In the genomic region with DNA sequence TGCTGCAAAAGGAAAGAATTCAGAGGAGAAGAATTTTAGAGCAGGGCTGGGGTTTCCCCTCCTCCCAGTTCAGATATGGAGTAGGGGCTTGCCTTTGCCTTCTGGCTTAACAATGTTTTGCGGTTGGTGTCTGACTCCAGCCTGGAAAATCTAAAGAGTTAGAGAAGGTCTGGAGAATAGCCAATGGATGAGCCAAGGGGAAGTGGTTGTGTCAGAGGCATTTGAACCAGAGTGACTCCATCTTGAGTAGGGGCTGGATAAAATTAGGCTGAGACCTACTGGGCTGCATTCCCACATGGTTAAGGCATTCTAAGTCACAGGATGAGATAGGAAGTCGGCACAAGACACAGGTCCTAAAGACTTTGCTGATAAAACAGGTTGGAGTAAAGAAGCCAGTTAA, we compare ENCODE assay signal across 28 cellular contexts.
DNase-seq lines count a peak whose midpoint lies in the region; ATAC-seq, FAIRE-seq and TF ChIP-seq lines count a peak whose summit lies in the region.
"Had no signal": no experiment of that assay in that cellular context is flagged by ENCODE, and none has a peak within 500 bp of the region (broad histone marks: within the 10 kb centered on the region; RNA-seq: fewer than 3 reads in every experiment).

No MANE protein-coding gene starts in this region.

- no TSS peak for BruUV-seq in K562 (replicated peaks; lab: Mats Ljungman, UMichigan)

- TF ChIP-seq EP300 in K562 (IDR thresholded peaks at IDR 0.05; ENCODE audit: low read length) = no peak

- TF ChIP-seq POLR2A in K562 (conservative IDR thresholded peaks at IDR 0.05) = no peak

- no peaks in the 10 kb centered on the region for H3K27me3 Mint-ChIP-seq in neural crest cell (ENCODE audit: low read depth)

- in situ Hi-C loops in K562 (cut with MboI) = no loop called here

- FAIRE-seq in K562 (lab: Jason Lieb, UNC) = no peak
- FAIRE-seq: GM12892, HTR-8/SVneo had no signal

- peak overlapping the region; percentile 45 for H3K27ac Mint-ChIP-seq in neural crest cell (ENCODE audit: unreplicated experiment)
- H3K27ac Mint-ChIP-seq: CD4-positive, alpha-beta T cell; H9 had no signal

- CTCF ChIA-PET in K562 (lab: Yijun Ruan, JAX; ENCODE audit: low intra/inter-chr PET ratio) = no interaction called here

- H3K79me2 ChIP-seq in K562 (ENCODE audit: control insufficient read depth, insufficient read depth, low read length) = no peaks in the 10 kb centered on the region

- H2AFZ ChIP-seq in K562 (ENCODE audit: low read depth, low read length) = no peak overlapping the region
- H2AFZ ChIP-seq: GM23248 had no signal

- no peaks in the 10 kb centered on the region for H3K4me1 ChIP-seq in K562 (replicated peaks in 1 of 2; ENCODE audit: control insufficient read depth in 2 of 2, insufficient read depth in 2 of 2, low read length in 2 of 2)
- H3K4me1 ChIP-seq: BLaER1 treated with 17β-estradiol and CSF1 and Interleukin-3, amounts not matched to agents 10 nM and 100 nM had no signal

- POLR2A ChIA-PET in K562 (lab: Yijun Ruan, JAX) = no interaction called here

- H3K27ac ChIP-seq in K562 (ENCODE audit: extremely low read depth, low read depth, low read length) = no peak overlapping the region
- H3K27ac ChIP-seq: BLaER1 treated with 17β-estradiol and CSF1 and Interleukin-3, amounts not matched to agents 10 nM and 100 nM; GM23248 had no signal

- peaks cover under 1% of the 10 kb centered on the region for H3K4me1 Mint-ChIP-seq in neural crest cell
- H3K4me1 Mint-ChIP-seq: H9 had no signal

- H3K9me1 ChIP-seq in K562 (ENCODE audit: control insufficient read depth, insufficient read depth, low read length) = no peaks in the 10 kb centered on the region

- H3K9ac ChIP-seq in K562 (ENCODE audit: insufficient read depth in 1 of 2, low read depth in 2 of 2, low read length in 2 of 2) = no peak overlapping the region
- H3K9ac ChIP-seq: BLaER1 treated with 17β-estradiol and CSF1 and Interleukin-3, amounts not matched to agents 10 nM and 100 nM; GM23248 had no signal

- no peak for TF ChIP-seq RAD21 in K562 (CRISPR knock-in tag; conservative IDR thresholded peaks at IDR 0.05 in 1 of 2, IDR thresholded peaks at IDR 0.05 in 1 of 2)

- no peak overlapping the region for H3K4me2 ChIP-seq in K562 (ENCODE audit: insufficient read depth, low read length)

- no peak overlapping the region for H3K4me3 ChIP-seq in K562
- H3K4me3 ChIP-seq: BLaER1 treated with 17β-estradiol and CSF1 and Interleukin-3, amounts not matched to agents 10 nM and 100 nM; GM23248 had no signal

- H3K36me3 Mint-ChIP-seq in neural crest cell (ENCODE audit: low read depth) = no peaks in the 10 kb centered on the region

- no peak overlapping the region for H3K4me3 Mint-ChIP-seq in neural crest cell
- H3K4me3 Mint-ChIP-seq: CD4-positive, alpha-beta T cell; H9 had no signal

- no peaks in the 10 kb centered on the region for H3K36me3 ChIP-seq in K562 (ENCODE audit: control insufficient read depth, insufficient read depth, low read length)
- H3K36me3 ChIP-seq: BLaER1 treated with 17β-estradiol and CSF1 and Interleukin-3, amounts not matched to agents 10 nM and 100 nM had no signal

- TF ChIP-seq CTCF in K562 (IDR thresholded peaks at IDR 0.05 in 2 of 3, conservative IDR thresholded peaks at IDR 0.05 in 1 of 3; ENCODE audit: insufficient read depth in 2 of 3, low read depth in 1 of 3, low read length in 3 of 3) (no peak), neural crest cell (conservative IDR thresholded peaks at IDR 0.05) (no peak), omental fat pad (IDR thresholded peaks at IDR 0.05) (no peak)

- peaks cover 5% of the 10 kb centered on the region for H3K9me3 Mint-ChIP-seq in neural crest cell
- H3K9me3 Mint-ChIP-seq: CD4-positive, alpha-beta T cell; H9 had no signal

- no peak for ATAC-seq in K562
- no peak for ATAC-seq in omental fat pad (ENCODE audit: low FRiP score)
- ATAC-seq in GM19455 (IDR thresholded peaks at IDR 0.05; ENCODE audit: unreplicated experiment) = no peak
- ATAC-seq: Panc1 had no signal

- no peaks in the 10 kb centered on the region for H4K20me1 ChIP-seq in K562 (replicated peaks; ENCODE audit: control insufficient read depth, insufficient read depth, low read length)
- H4K20me1 ChIP-seq: BLaER1 treated with 17β-estradiol and CSF1 and Interleukin-3, amounts not matched to agents 10 nM and 100 nM had no signal

- 10% methylated on average over 2 of the region's 2 CpGs for WGBS in K562 (ENCODE audit: insufficient coverage, low coverage, missing lambda C conversion rate)

- H3K9me3 ChIP-seq in K562 (replicated peaks; ENCODE audit: control insufficient read depth, insufficient read depth, low read depth, low read length) = no peaks in the 10 kb centered on the region

- DNase-seq in Daoy (ENCODE audit: low read depth) (peak; percentile 46), M059J (ENCODE audit: low read depth) (peak; percentile 2), K562 (ENCODE audit: extremely low read depth in 1 of 4, low spot score in 3 of 4) (no peak), neural crest cell (ENCODE audit: low read depth, low spot score) (no peak), omental fat pad (ENCODE audit: low spot score) (no peak)
- DNase-seq in stimulated activated CD4-positive, alpha-beta T cell treated with anti-CD3 and anti-CD28 coated beads, Interleukin-2, amount 100 ng/mL, for 48 hours = no peak
- DNase-seq: AML-193; CD4-positive, alpha-beta T cell; COR-L47; DMS53; GF-D8; GM23248; H9; KBM-7; NCI-H1092; NCI-H1417 treated with DMSO at 0.1 percent for 48 hours; NCI-H1694 treated with DMSO at 0.1 percent for 48 hours; NCI-H2081; NCI-H2171; NCI-H226; NCI-H510A; NCI-H69; SHP77 treated with DMSO at 0.1 percent for 48 hours had no signal

- no peaks in the 10 kb centered on the region for H3K27me3 ChIP-seq in K562 (ENCODE audit: control insufficient read depth in 2 of 2, insufficient read depth in 2 of 2, low read length in 2 of 2)
- H3K27me3 ChIP-seq: BLaER1 treated with 17β-estradiol and CSF1 and Interleukin-3, amounts not matched to agents 10 nM and 100 nM had no signal

- intact Hi-C loops in K562 (cut with micrococcal nuclease) = no loop called here

TF ChIP-seq in K562, 482 proteins besides CTCF, POLR2A, EP300 and RAD21 (continues in another document):
- no peak for TF ChIP-seq HMG20B (CRISPR knock-in tag; IDR thresholded peaks at IDR 0.05)
- peak; percentile 36; the same call in 1 of the 2 replicates for TF ChIP-seq ZNF165 (CRISPR knock-in tag; IDR thresholded peaks at IDR 0.05; ENCODE audit: borderline replicate concordance)
- TF ChIP-seq ZEB2 (IDR thresholded peaks at IDR 0.05) = no peak
- no peak for TF ChIP-seq HNRNPUL1 (IDR thresholded peaks at IDR 0.05; ENCODE audit: low read length)
- no peak for TF ChIP-seq NR2C1 (IDR thresholded peaks at IDR 0.05)
- TF ChIP-seq NR2C1 (tag; IDR thresholded peaks at IDR 0.05) = no peak
- TF ChIP-seq, protein P1, sequence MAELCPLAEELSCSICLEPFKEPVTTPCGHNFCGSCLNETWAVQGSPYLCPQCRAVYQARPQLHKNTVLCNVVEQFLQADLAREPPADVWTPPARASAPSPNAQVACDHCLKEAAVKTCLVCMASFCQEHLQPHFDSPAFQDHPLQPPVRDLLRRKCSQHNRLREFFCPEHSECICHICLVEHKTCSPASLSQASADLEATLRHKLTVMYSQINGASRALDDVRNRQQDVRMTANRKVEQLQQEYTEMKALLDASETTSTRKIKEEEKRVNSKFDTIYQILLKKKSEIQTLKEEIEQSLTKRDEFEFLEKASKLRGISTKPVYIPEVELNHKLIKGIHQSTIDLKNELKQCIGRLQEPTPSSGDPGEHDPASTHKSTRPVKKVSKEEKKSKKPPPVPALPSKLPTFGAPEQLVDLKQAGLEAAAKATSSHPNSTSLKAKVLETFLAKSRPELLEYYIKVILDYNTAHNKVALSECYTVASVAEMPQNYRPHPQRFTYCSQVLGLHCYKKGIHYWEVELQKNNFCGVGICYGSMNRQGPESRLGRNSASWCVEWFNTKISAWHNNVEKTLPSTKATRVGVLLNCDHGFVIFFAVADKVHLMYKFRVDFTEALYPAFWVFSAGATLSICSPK (IDR thresholded peaks at IDR 0.05; ENCODE audit: borderline replicate concordance) = no peak
- TF ChIP-seq ZNF197 (CRISPR knock-in tag; IDR thresholded peaks at IDR 0.05; ENCODE audit: low read depth) = no peak
- TF ChIP-seq, protein P2, sequence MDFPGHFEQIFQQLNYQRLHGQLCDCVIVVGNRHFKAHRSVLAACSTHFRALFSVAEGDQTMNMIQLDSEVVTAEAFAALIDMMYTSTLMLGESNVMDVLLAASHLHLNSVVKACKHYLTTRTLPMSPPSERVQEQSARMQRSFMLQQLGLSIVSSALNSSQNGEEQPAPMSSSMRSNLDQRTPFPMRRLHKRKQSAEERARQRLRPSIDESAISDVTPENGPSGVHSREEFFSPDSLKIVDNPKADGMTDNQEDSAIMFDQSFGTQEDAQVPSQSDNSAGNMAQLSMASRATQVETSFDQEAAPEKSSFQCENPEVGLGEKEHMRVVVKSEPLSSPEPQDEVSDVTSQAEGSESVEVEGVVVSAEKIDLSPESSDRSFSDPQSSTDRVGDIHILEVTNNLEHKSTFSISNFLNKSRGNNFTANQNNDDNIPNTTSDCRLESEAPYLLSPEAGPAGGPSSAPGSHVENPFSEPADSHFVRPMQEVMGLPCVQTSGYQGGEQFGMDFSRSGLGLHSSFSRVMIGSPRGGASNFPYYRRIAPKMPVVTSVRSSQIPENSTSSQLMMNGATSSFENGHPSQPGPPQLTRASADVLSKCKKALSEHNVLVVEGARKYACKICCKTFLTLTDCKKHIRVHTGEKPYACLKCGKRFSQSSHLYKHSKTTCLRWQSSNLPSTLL (IDR thresholded peaks at IDR 0.05) = no peak
- 0 out of 2 replicates have a peak, but pooled peaks have one; percentile 50 for TF ChIP-seq SMAD3 (CRISPR knock-in tag; conservative IDR thresholded peaks at IDR 0.05)
- peak; percentile 29; the same call in 1 of the 2 replicates for TF ChIP-seq ZNF79 (CRISPR knock-in tag; IDR thresholded peaks at IDR 0.05; ENCODE audit: low read depth)
- TF ChIP-seq KLF6 (CRISPR knock-in tag; IDR thresholded peaks at IDR 0.05; ENCODE audit: borderline replicate concordance) = 0 out of 2 replicates have a peak, but pooled peaks have one; percentile 47
- TF ChIP-seq NFYB (IDR thresholded peaks at IDR 0.05; ENCODE audit: extremely low read depth, insufficient read length) = no peak
- 0 out of 4 replicates have a peak, but pooled peaks of 1 of the 2 experiments have one; percentile 27 for TF ChIP-seq ZNF639 (CRISPR knock-in tag; conservative IDR thresholded peaks at IDR 0.05 in 1 of 2, IDR thresholded peaks at IDR 0.05 in 1 of 2)

Comparison
In these comparisons a context has a peak if more than half of its experiments do, and no peak if none do; other contexts are left out.
1. DNase-seq: peak in Daoy (single experiment) and M059J (single experiment); none in K562 (0 of 4), neural crest cell (single experiment), omental fat pad (single experiment) and stimulated activated CD4-positive, alpha-beta T cell treated with anti-CD3 and anti-CD28 coated beads, Interleukin-2, amount 100 ng/mL, for 48 hours (0 of 2).